Comparison of ENCODE assay signal across 18 cellular contexts in genomic region chr3:143827425-143827824, GRCh38. TPM values are rescaled to one million over a fixed set of nuclear protein-coding genes. Genes with fewer than 3 reads are reported as not detected.
A peak's percentile ranks its signal among the peaks of the same experiment; 100 is the strongest.
DNase-seq lines count a peak whose midpoint lies in the region; ATAC-seq and TF ChIP-seq lines count a peak whose summit lies in the region.
"Had no signal": no experiment of that assay in that cellular context is flagged by ENCODE, and none has a peak within 500 bp of the region (broad histone marks: within the 10 kb centered on the region; RNA-seq: fewer than 3 reads in every experiment).

No MANE protein-coding gene starts in this region.

- H3K9me2 ChIP-seq in OCI-LY7 (ENCODE audit: insufficient read depth, low read length) = no peaks in the 10 kb centered on the region

- BruUV-seq in OCI-LY7 (replicated peaks; lab: Mats Ljungman, UMichigan) = no TSS peak

- ATAC-seq in HG03432 (IDR thresholded peaks at IDR 0.05; ENCODE audit: unreplicated experiment) = no peak
- ATAC-seq: A549, GM23338, HepG2 had no signal

- TF ChIP-seq EP300 in sigmoid colon (IDR thresholded peaks at IDR 0.05) = peak in 3 of 4 donors; percentile 26 to 72 (median 44)

- 38 to 52% methylated on average over 2 of the region's 2 CpGs for WGBS in esophagus squamous epithelium, 2 donors
- 40 to 70% methylated on average over 2 of the region's 2 CpGs for WGBS in sigmoid colon, 2 donors

- H3K27ac Mint-ChIP-seq in dendritic cell treated with granulocyte-macrophage colony-stimulating factor and Interleukin-4, amounts not matched to agents 40 ng/mL and 50 ng/mL, for 4 days = peak overlapping the region; percentile 16
- H3K27ac Mint-ChIP-seq: GM23338, IgD-negative memory B cell had no signal

- DNase-seq in esophagus squamous epithelium (lab: John Stamatoyannopoulos, UW) = no peak
- DNase-seq in sigmoid colon = no peak
- no peak for DNase-seq in OCI-LY7 (ENCODE audit: low spot score)
- DNase-seq in globus pallidus (ENCODE audit: low spot score) = no peak
- DNase-seq: AML-193; CD4-positive, alpha-beta memory T cell; DMS153; DMS79; GDM1 had no signal

- CTCF ChIA-PET in OCI-LY7 (lab: Charles Lee; ENCODE audit: unreplicated experiment) = no interaction called here

- no peaks in the 10 kb centered on the region for H3K27me3 Mint-ChIP-seq in dendritic cell treated with granulocyte-macrophage colony-stimulating factor and Interleukin-4, amounts not matched to agents 40 ng/mL and 50 ng/mL, for 4 days
- H3K27me3 Mint-ChIP-seq: CD4-positive, alpha-beta memory T cell; IgD-negative memory B cell had no signal

- H3K9me3 Mint-ChIP-seq in dendritic cell treated with granulocyte-macrophage colony-stimulating factor and Interleukin-4, amounts not matched to agents 40 ng/mL and 50 ng/mL, for 4 days = no peaks in the 10 kb centered on the region
- H3K9me3 Mint-ChIP-seq: CD4-positive, alpha-beta memory T cell; GM23338; IgD-negative memory B cell had no signal

- H3K4me1 ChIP-seq in esophagus squamous epithelium (peaks cover 9 to 82% (median 60%) of the 10 kb centered on the region in 3 donors), sigmoid colon (peaks cover 0 to 71% (median 49%) of the 10 kb centered on the region in 4 donors), OCI-LY7 (ENCODE audit: insufficient read depth, low read length, poor library complexity, severe bottlenecking) (no peaks in the 10 kb centered on the region)
- H3K4me1 ChIP-seq: A549 had no signal

- no peaks in the 10 kb centered on the region for H3K36me3 ChIP-seq in esophagus squamous epithelium
- H3K36me3 ChIP-seq in sigmoid colon = no peaks in the 10 kb centered on the region
- H3K36me3 ChIP-seq in OCI-LY7 (ENCODE audit: insufficient read depth, low read length) = no peaks in the 10 kb centered on the region

- no peak overlapping the region for H2AFZ ChIP-seq in OCI-LY7 (ENCODE audit: low read length)
- H2AFZ ChIP-seq: GM23338 had no signal

- TF ChIP-seq POLR2A in esophagus squamous epithelium (IDR thresholded peaks at IDR 0.05) (no peak), sigmoid colon (IDR thresholded peaks at IDR 0.05) (no peak)

- no peak for TF ChIP-seq CTCF in C4-2B (conservative IDR thresholded peaks at IDR 0.05)
- TF ChIP-seq CTCF in esophagus squamous epithelium (IDR thresholded peaks at IDR 0.05) = no peak
- no peak for TF ChIP-seq CTCF in sigmoid colon (IDR thresholded peaks at IDR 0.05)
- TF ChIP-seq CTCF in OCI-LY7 (conservative IDR thresholded peaks at IDR 0.05; ENCODE audit: low read length) = no peak

- POLR2A ChIA-PET in OCI-LY7 (lab: Charles Lee) = no interaction called here

- H4K20me1 ChIP-seq in OCI-LY7 (ENCODE audit: insufficient read depth, low read length) = no peaks in the 10 kb centered on the region

- no peak overlapping the region for H3K4me3 ChIP-seq in esophagus squamous epithelium
- no peak overlapping the region for H3K4me3 ChIP-seq in sigmoid colon
- no peak overlapping the region for H3K4me3 ChIP-seq in OCI-LY7 (ENCODE audit: low read depth, low read length, poor library complexity, severe bottlenecking)
- H3K4me3 ChIP-seq: A549, GM23338 had no signal

- H3K4me1 Mint-ChIP-seq in dendritic cell treated with granulocyte-macrophage colony-stimulating factor and Interleukin-4, amounts not matched to agents 40 ng/mL and 50 ng/mL, for 4 days (ENCODE audit: low read depth) = peaks cover 68% of the 10 kb centered on the region
- H3K4me1 Mint-ChIP-seq: GM23338 had no signal

- H3K27me3 ChIP-seq in esophagus squamous epithelium (no peaks in the 10 kb centered on the region), sigmoid colon (no peaks in the 10 kb centered on the region)

- no peak overlapping the region for H3K4me3 Mint-ChIP-seq in dendritic cell treated with granulocyte-macrophage colony-stimulating factor and Interleukin-4, amounts not matched to agents 40 ng/mL and 50 ng/mL, for 4 days
- H3K4me3 Mint-ChIP-seq: GM23338 had no signal

- H3K27ac ChIP-seq in C4-2B (peak overlapping the region; percentile 40; the same call in 1 of the 2 replicates), esophagus squamous epithelium (peak overlapping the region in 3 of 4 donors; percentile 18 to 69 (median 24)), sigmoid colon (peak overlapping the region in 3 of 4 donors; percentile 19 to 55 (median 44)), OCI-LY7 (ENCODE audit: low read depth, low read length, poor library complexity, severe bottlenecking) (no peak overlapping the region)
- H3K27ac ChIP-seq: 22Rv1, A549 had no signal

- H3K9me3 ChIP-seq in esophagus squamous epithelium = no peaks in the 10 kb centered on the region
- no peaks in the 10 kb centered on the region for H3K9me3 ChIP-seq in sigmoid colon
- no peaks in the 10 kb centered on the region for H3K9me3 ChIP-seq in OCI-LY7 (ENCODE audit: low read length)
- H3K9me3 ChIP-seq: A549 had no signal

- no peaks in the 10 kb centered on the region for H3K79me2 ChIP-seq in OCI-LY7 (ENCODE audit: insufficient read depth, low read depth, low read length)

- H3K4me2 ChIP-seq in OCI-LY7 (ENCODE audit: low read length) = no peak overlapping the region
- H3K4me2 ChIP-seq: A549, GM23338 had no signal

- intact Hi-C loops in dendritic cell treated with granulocyte-macrophage colony-stimulating factor and Interleukin-4, amounts not matched to agents 40 ng/mL and 50 ng/mL, for 4 days (cut with micrococcal nuclease) = no loop called here
- intact Hi-C loops in esophagus squamous epithelium (cut with DNase I) (no loop called here), sigmoid colon (cut with DNase I) (no loop called here), OCI-LY7 (cut with micrococcal nuclease; ENCODE audit: unreplicated experiment) (no loop called here)

- H3K36me3 Mint-ChIP-seq in dendritic cell treated with granulocyte-macrophage colony-stimulating factor and Interleukin-4, amounts not matched to agents 40 ng/mL and 50 ng/mL, for 4 days (ENCODE audit: low read depth) = peaks cover 26% of the 10 kb centered on the region

RNA-seq across cellular contexts. Expression of gene SLC9A9, which starts 20.8 kb away (rescaled TPM):
- total RNA-seq in esophagus squamous epithelium (10 to 100 TPM; 11.2 to 22.3 (median 18.9) TPM), sigmoid colon (10 to 100 TPM; 18.9 to 29.9 (median 25.2) TPM), OCI-LY7 (2022) (7.0 and 9.3 TPM in 2 replicates)
- polyA plus RNA-seq in sigmoid colon = 1 to 10 TPM; 2.4 to 7.1 (median 2.5) TPM
- 7.7 and 14.8 TPM in 2 replicates for total RNA-seq in OCI-LY7 (2014; rRNA removed; shearing (Covaris generic))
- total RNA-seq: Daoy, HepG2 had no signal
- polyA plus RNA-seq: HepG2 had no signal
